In genomic region chrX:81120936-81121351, GRCh38 we compare ENCODE assay signal across 7 cellular contexts.
A peak's percentile ranks its signal among the peaks of the same experiment; 100 is the strongest.
DNase-seq lines count a peak whose midpoint lies in the region; ATAC-seq and TF ChIP-seq lines count a peak whose summit lies in the region.

No MANE protein-coding gene starts in this region.

- DNase-seq in T-helper 2 cell, result peak in 3 of 5 experiments; percentile 15 to 55 (median 21)
- DNase-seq in dedifferentiated amniotic fluid mesenchymal stem cell (ENCODE audit: extremely low spot score), result peak; percentile 48
- DNase-seq in stimulated activated CD4-positive, alpha-beta T cell treated with anti-CD3 and anti-CD28 coated beads, Interleukin-4, amount 100 ng/mL, for 24 hours, result peak; percentile 45

- peak overlapping the region in 1 of 3 donors; percentile 59 for H3K27ac Mint-ChIP-seq in IgD-negative memory B cell

- peaks cover 0 to 11% (median 4%) of the 10 kb centered on the region in 4 donors for H3K4me1 ChIP-seq in liver (ENCODE audit: control insufficient read depth in 4 of 4, insufficient read depth in 4 of 4, low read length in 3 of 4)

- H3K36me3 ChIP-seq in liver (ENCODE audit: control insufficient read depth in 4 of 4, insufficient read depth in 3 of 4, low read depth in 1 of 4, low read length in 3 of 4), result no peaks in the 10 kb centered on the region

- no peaks in the 10 kb centered on the region for H3K9me3 Mint-ChIP-seq in IgD-negative memory B cell

- H3K36me3 Mint-ChIP-seq in IgD-negative memory B cell, result no peaks in the 10 kb centered on the region

- peak overlapping the region; percentile 90 to 98 (median 94) for H3K4me3 Mint-ChIP-seq in IgD-negative memory B cell

- H3K4me3 ChIP-seq in GM08714 (ENCODE audit: low read length) (peak overlapping the region; percentile 90), liver (ENCODE audit: low read depth in 1 of 3, low read length in 3 of 3) (peak overlapping the region; percentile 65 to 73 (median 68))

- H3K27ac ChIP-seq in liver (ENCODE audit: low read depth in 1 of 2, low read length in 2 of 2), result peak overlapping the region; percentile 71 to 86

- peaks cover 7% of the 10 kb centered on the region for H3K27me3 Mint-ChIP-seq in IgD-negative memory B cell

- peaks cover 0 to 3% (median 0%) of the 10 kb centered on the region in 4 donors for H3K27me3 ChIP-seq in liver (ENCODE audit: control insufficient read depth in 4 of 4, insufficient read depth in 4 of 4, low read length in 3 of 4)

- peaks cover 0 to 10% (median 0%) of the 10 kb centered on the region in 3 donors for H3K4me1 Mint-ChIP-seq in IgD-negative memory B cell

- under 1% methylated on average over 12 of the region's 12 CpGs for WGBS in liver

- TF ChIP-seq CTCF in liver (IDR thresholded peaks at IDR 0.05; ENCODE audit: low read depth, low read length, missing input control), result peak; percentile 48

- peak overlapping the region; percentile 40 to 72 for H3K9ac ChIP-seq in liver (ENCODE audit: low read depth in 1 of 2, low read length in 2 of 2)

- peak; percentile 62 for ATAC-seq in GM21717 (IDR thresholded peaks at IDR 0.05; ENCODE audit: unreplicated experiment)

- TF ChIP-seq RAD21 in liver (IDR thresholded peaks at IDR 0.05), result peak; percentile 40 to 51

- no peaks in the 10 kb centered on the region for H3K9me3 ChIP-seq in liver (ENCODE audit: control insufficient read depth in 4 of 4, low read length in 3 of 4)

TF ChIP-seq in liver, 16 proteins besides CTCF, POLR2A, EP300 and RAD21:
- TF ChIP-seq NR2F2 (IDR thresholded peaks at IDR 0.05) (no peak), YY1 (IDR thresholded peaks at IDR 0.05) (peak; percentile 5), HNF4A (conservative IDR thresholded peaks at IDR 0.05) (peak in 1 of 2 donors; percentile 19)

Comparison
In these comparisons a context has a peak if more than half of its experiments do, and no peak if none do; other contexts are left out.
1. Peak in every context shown above with its lines: DNase-seq, ATAC-seq, H3K4me3 ChIP-seq and H3K27ac ChIP-seq.